21 cellular contexts compared by ENCODE assay signal in the genomic region with DNA sequence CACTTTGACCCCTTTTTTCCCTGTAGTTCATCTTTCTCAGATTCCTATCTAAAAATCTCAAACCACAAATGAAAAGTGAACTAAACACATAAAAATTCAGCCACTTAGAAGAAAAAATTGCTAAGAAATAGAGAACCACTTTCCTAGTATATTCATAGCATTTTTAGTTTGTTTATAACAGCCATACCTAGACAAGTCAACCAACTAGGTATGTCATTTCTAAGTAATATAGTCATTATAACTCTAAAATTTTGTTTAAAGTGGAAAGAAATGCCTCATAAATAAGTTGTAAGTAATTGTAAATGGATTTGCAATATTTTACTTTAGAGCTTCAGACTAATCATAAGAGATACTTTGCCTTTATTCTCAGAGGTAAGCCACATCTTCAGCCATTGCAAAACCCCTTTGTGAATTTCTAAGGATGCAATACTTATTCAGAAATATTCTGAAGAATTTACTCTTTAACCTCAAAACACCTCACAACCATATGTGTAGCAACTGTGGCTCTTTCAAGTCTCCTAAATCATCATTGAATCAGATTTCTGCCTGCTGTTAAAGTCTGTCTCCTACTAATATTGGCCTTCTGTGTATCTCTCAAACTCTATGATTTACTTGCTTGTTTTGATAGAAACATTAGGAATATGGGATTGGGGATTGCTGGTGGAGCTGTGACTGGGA. TPM values are rescaled to one million over a fixed set of nuclear protein-coding genes. Genes with fewer than 3 reads are reported as not detected.
DNase-seq lines count a peak whose midpoint lies in the region; ATAC-seq and TF ChIP-seq lines count a peak whose summit lies in the region.
"Had no signal": no experiment of that assay in that cellular context is flagged by ENCODE, and none has a peak within 500 bp of the region (broad histone marks: within the 10 kb centered on the region; RNA-seq: fewer than 3 reads in every experiment).

No MANE protein-coding gene starts in this region.

- H3K9me3 Mint-ChIP-seq in activated CD4-positive, alpha-beta T cell treated with anti-CD3 and anti-CD28 coated beads, Interleukin-2, amount 10 ng/mL, durations not matched to agents 24 days and 14 days: peaks cover under 1% of the 10 kb centered on the region
- no peaks in the 10 kb centered on the region for H3K9me3 Mint-ChIP-seq in CD4-positive, alpha-beta T cell
- peaks cover 6% of the 10 kb centered on the region for H3K9me3 Mint-ChIP-seq in T-helper 2 cell treated with Interferon-gamma antibody and Interleukin-4, amounts not matched to agents 5 μg/mL and 100 μg/mL, for 36 hours

- no peaks in the 10 kb centered on the region for H3K27me3 ChIP-seq in CD4-positive, alpha-beta T cell (ENCODE audit: control insufficient read depth, insufficient read depth, low read length)
- H3K27me3 ChIP-seq: adrenal gland, gastrocnemius medialis had no signal

- peaks cover 66% of the 10 kb centered on the region for H3K4me1 Mint-ChIP-seq in activated CD4-positive, alpha-beta T cell treated with anti-CD3 and anti-CD28 coated beads, Interleukin-2, amount 10 ng/mL, durations not matched to agents 24 days and 14 days
- peaks cover 76% of the 10 kb centered on the region for H3K4me1 Mint-ChIP-seq in CD4-positive, alpha-beta T cell (ENCODE audit: low read depth)
- H3K4me1 Mint-ChIP-seq in T-helper 2 cell treated with Interferon-gamma antibody and Interleukin-4, amounts not matched to agents 5 μg/mL and 100 μg/mL, for 36 hours (ENCODE audit: low read depth): peaks cover 65% of the 10 kb centered on the region

- no peak overlapping the region for H3K27ac ChIP-seq in CD4-positive, alpha-beta T cell (ENCODE audit: low read depth, low read length)
- H3K27ac ChIP-seq: A549, adrenal gland, C4-2B, epithelial cell of prostate, lower lobe of right lung had no signal

- H3K4me3 ChIP-seq in fibroblast of villous mesenchyme (ENCODE audit: low read depth, low read length): no peak overlapping the region
- H3K4me3 ChIP-seq: A549, adrenal gland, gastrocnemius medialis, lower lobe of right lung had no signal

- CTCF ChIA-PET in CD4-positive, alpha-beta T cell (lab: Charles Lee): interaction anchor here (1.3 kb wide), 2 partner anchors 39 to 211 kb away, joined by 3 read pairs; no protein-coding TSS in a partner anchor

- POLR2A ChIA-PET in CD4-positive, alpha-beta T cell (lab: Charles Lee): no interaction called here

- no peak for ATAC-seq in CD4-positive, alpha-beta T cell (ENCODE audit: poor library complexity)
- ATAC-seq in HG02938 (IDR thresholded peaks at IDR 0.05; ENCODE audit: unreplicated experiment): no peak
- ATAC-seq: A549, lower lobe of right lung had no signal

- H3K4me3 Mint-ChIP-seq in activated CD4-positive, alpha-beta T cell treated with anti-CD3 and anti-CD28 coated beads, Interleukin-2, amount 10 ng/mL, durations not matched to agents 24 days and 14 days: peak overlapping the region; percentile 73
- H3K4me3 Mint-ChIP-seq in CD4-positive, alpha-beta T cell: no peak overlapping the region
- peak overlapping the region; percentile 53 for H3K4me3 Mint-ChIP-seq in T-helper 2 cell treated with Interferon-gamma antibody and Interleukin-4, amounts not matched to agents 5 μg/mL and 100 μg/mL, for 36 hours

- DNase-seq in activated CD4-positive, alpha-beta T cell treated with anti-CD3 and anti-CD28 coated beads, Interleukin-2, amount 10 ng/mL, durations not matched to agents 24 days and 14 days: peak; percentile 41
- DNase-seq in activated CD4-positive, alpha-beta T cell treated with anti-CD3 and anti-CD28 coated beads for 4 hours: no peak
- DNase-seq in CD4-positive, alpha-beta T cell: no peak
- no peak for DNase-seq in T-helper 2 cell treated with Interferon-gamma antibody and Interleukin-4, amounts not matched to agents 5 μg/mL and 100 μg/mL, for 36 hours (ENCODE audit: low spot score)
- DNase-seq in fibroblast of villous mesenchyme (ENCODE audit: low read depth): peak; percentile 32
- DNase-seq in stimulated activated naive CD4-positive, alpha-beta T cell treated with Interleukin-2 at 50 U/mL for 16 hours (lab: John Stamatoyannopoulos, UW): no peak
- DNase-seq in NCI-H1105 treated with DMSO at 0.1 percent for 48 hours (lab: John Stamatoyannopoulos, UW): no peak
- DNase-seq: adrenal gland, DMS 273 treated with DMSO at 0.1 percent for 48 hours, gastrocnemius medialis, GF-D8, hypothalamus, islet precursor cell, lower lobe of right lung, NCI-H1417, NCI-H526, nucleus accumbens had no signal

- peak overlapping the region; percentile 89 for H3K27ac Mint-ChIP-seq in activated CD4-positive, alpha-beta T cell treated with anti-CD3 and anti-CD28 coated beads, Interleukin-2, amount 10 ng/mL, durations not matched to agents 24 days and 14 days
- H3K27ac Mint-ChIP-seq in CD4-positive, alpha-beta T cell: peak overlapping the region; percentile 48
- H3K27ac Mint-ChIP-seq in T-helper 2 cell treated with Interferon-gamma antibody and Interleukin-4, amounts not matched to agents 5 μg/mL and 100 μg/mL, for 36 hours: peak overlapping the region; percentile 78

- H3K27me3 Mint-ChIP-seq in activated CD4-positive, alpha-beta T cell treated with anti-CD3 and anti-CD28 coated beads, Interleukin-2, amount 10 ng/mL, durations not matched to agents 24 days and 14 days: no peaks in the 10 kb centered on the region
- no peaks in the 10 kb centered on the region for H3K27me3 Mint-ChIP-seq in CD4-positive, alpha-beta T cell
- H3K27me3 Mint-ChIP-seq in T-helper 2 cell treated with Interferon-gamma antibody and Interleukin-4, amounts not matched to agents 5 μg/mL and 100 μg/mL, for 36 hours (ENCODE audit: low read depth): no peaks in the 10 kb centered on the region

- no peak for TF ChIP-seq CTCF in CD4-positive, alpha-beta T cell (IDR thresholded peaks at IDR 0.05)
- TF ChIP-seq CTCF in fibroblast of villous mesenchyme (IDR thresholded peaks at IDR 0.05; ENCODE audit: insufficient read depth, low read depth, low read length): no peak

- intact Hi-C loops in activated CD4-positive, alpha-beta T cell treated with anti-CD3 and anti-CD28 coated beads, Interleukin-2, amount 10 ng/mL, durations not matched to agents 24 days and 14 days (cut with micrococcal nuclease): loop anchor here (1.0 to 5.0 kb wide), 5 partner anchors 64 to 361 kb away; no protein-coding TSS in a partner anchor
- intact Hi-C loops in CD4-positive, alpha-beta T cell (cut with DNase I, micrococcal nuclease): no loop called here

- H3K36me3 Mint-ChIP-seq in activated CD4-positive, alpha-beta T cell treated with anti-CD3 and anti-CD28 coated beads, Interleukin-2, amount 10 ng/mL, durations not matched to agents 24 days and 14 days (ENCODE audit: low read depth): peaks cover 82% of the 10 kb centered on the region
- H3K36me3 Mint-ChIP-seq in CD4-positive, alpha-beta T cell (ENCODE audit: low read depth): peaks cover 88% of the 10 kb centered on the region
- H3K36me3 Mint-ChIP-seq in T-helper 2 cell treated with Interferon-gamma antibody and Interleukin-4, amounts not matched to agents 5 μg/mL and 100 μg/mL, for 36 hours (ENCODE audit: low read depth): peaks cover 84% of the 10 kb centered on the region

- no peaks in the 10 kb centered on the region for H3K9me3 ChIP-seq in CD4-positive, alpha-beta T cell (ENCODE audit: control insufficient read depth, low read length)
- H3K9me3 ChIP-seq: A549, gastrocnemius medialis, lower lobe of right lung had no signal

RNA-seq across cellular contexts. Expression of a gene that starts 6.9 kb away (rescaled TPM):
- total RNA-seq in activated CD4-positive, alpha-beta T cell treated with anti-CD3 and anti-CD28 coated beads, Interleukin-2, amount 10 ng/mL, durations not matched to agents 24 days and 14 days: 10.1 and 10.9 TPM in 2 replicates
- 1 to 10 TPM; 8.6 to 8.7 TPM for total RNA-seq in CD4-positive, alpha-beta T cell
- 2.6 TPM in 2 replicates for total RNA-seq in fibroblast of villous mesenchyme

Comparison
In these comparisons a context has a peak if more than half of its experiments do, and no peak if none do; other contexts are left out.
1. DNase-seq: peak in activated CD4-positive, alpha-beta T cell treated with anti-CD3 and anti-CD28 coated beads, Interleukin-2, amount 10 ng/mL, durations not matched to agents 24 days and 14 days (single experiment) and fibroblast of villous mesenchyme (single experiment); none in activated CD4-positive, alpha-beta T cell treated with anti-CD3 and anti-CD28 coated beads for 4 hours (0 of 2), CD4-positive, alpha-beta T cell (0 of 10), T-helper 2 cell treated with Interferon-gamma antibody and Interleukin-4, amounts not matched to agents 5 μg/mL and 100 μg/mL, for 36 hours (single experiment), stimulated activated naive CD4-positive, alpha-beta T cell treated with Interleukin-2 at 50 U/mL for 16 hours (single experiment) and NCI-H1105 treated with DMSO at 0.1 percent for 48 hours (single experiment).
2. Peak in every context shown above with its lines, with median percentiles within 50 percentile points of each other: H3K27ac Mint-ChIP-seq.